Comparison of ENCODE assay signal across 9 cellular contexts in genomic region chr7:87878208-87878735, GRCh38. TPM values are rescaled to one million over a fixed set of nuclear protein-coding genes. Genes with fewer than 3 reads are reported as not detected.
DNase-seq lines count a peak whose midpoint lies in the region; TF ChIP-seq lines count a peak whose summit lies in the region.
"Had no signal": no experiment of that assay in that cellular context is flagged by ENCODE, and none has a peak within 500 bp of the region (broad histone marks: within the 10 kb centered on the region; RNA-seq: fewer than 3 reads in every experiment).

No MANE protein-coding gene starts in this region.

- TF ChIP-seq CTCF in NB4 (IDR thresholded peaks at IDR 0.05; ENCODE audit: low read depth, low read length): no peak
- no peak for TF ChIP-seq CTCF in brain microvascular endothelial cell (IDR thresholded peaks at IDR 0.05; ENCODE audit: low read depth, low read length, missing control alignments)
- no peak for TF ChIP-seq CTCF in neural progenitor cell (IDR thresholded peaks at IDR 0.05)

- TF ChIP-seq POLR2A in NB4 (IDR thresholded peaks at IDR 0.05; ENCODE audit: extremely low read depth, insufficient read length): no peak

- H3K4me3 ChIP-seq in NB4 (ENCODE audit: low read depth, low read length) (peak overlapping the region; percentile 93), brain microvascular endothelial cell (ENCODE audit: low read depth, low read length) (peak overlapping the region; percentile 85), neural progenitor cell (peak overlapping the region; percentile 90)

- peaks cover 41% of the 10 kb centered on the region for H3K4me1 Mint-ChIP-seq in T-helper 1 cell treated with Interleukin-12 subunit alpha and Interleukin-12 subunit beta and Interleukin-4 antibody, amounts not matched to agents 30 μg/mL and 1 μg/mL, for 36 hours (ENCODE audit: low read depth)
- H3K4me1 Mint-ChIP-seq in neural progenitor cell: peaks cover 19% of the 10 kb centered on the region

- H2AFZ ChIP-seq in neural progenitor cell (replicated peaks): no peak overlapping the region

- H3K9ac ChIP-seq in neural progenitor cell: peak overlapping the region; percentile 66

- no peaks in the 10 kb centered on the region for H3K27me3 Mint-ChIP-seq in T-helper 1 cell treated with Interleukin-12 subunit alpha and Interleukin-12 subunit beta and Interleukin-4 antibody, amounts not matched to agents 30 μg/mL and 1 μg/mL, for 36 hours (ENCODE audit: low read depth)
- no peaks in the 10 kb centered on the region for H3K27me3 Mint-ChIP-seq in neural progenitor cell (ENCODE audit: insufficient read depth, low read depth)

- H3K27me3 ChIP-seq in brain microvascular endothelial cell (replicated peaks) (no peaks in the 10 kb centered on the region), neural progenitor cell (no peaks in the 10 kb centered on the region)
- H3K27me3 ChIP-seq: tibial nerve had no signal

- peaks cover 25% of the 10 kb centered on the region for H3K36me3 Mint-ChIP-seq in T-helper 1 cell treated with Interleukin-12 subunit alpha and Interleukin-12 subunit beta and Interleukin-4 antibody, amounts not matched to agents 30 μg/mL and 1 μg/mL, for 36 hours (ENCODE audit: low read depth)
- peaks cover 26% of the 10 kb centered on the region for H3K36me3 Mint-ChIP-seq in neural progenitor cell

- H3K9me3 ChIP-seq in neural progenitor cell (ENCODE audit: low read depth): no peaks in the 10 kb centered on the region
- H3K9me3 ChIP-seq: tibial nerve had no signal

- in situ Hi-C loops in brain microvascular endothelial cell (cut with HindIII; ENCODE audit: low pct_ligation_motif_present, low sequenced_read_pairs): no loop called here

- H3K79me2 ChIP-seq in neural progenitor cell (ENCODE audit: low read depth): peaks cover 90% of the 10 kb centered on the region

- peaks cover 40% of the 10 kb centered on the region for H4K20me1 ChIP-seq in neural progenitor cell (ENCODE audit: low read depth)

- DNase-seq in T-helper 1 cell: no peak
- DNase-seq in NB4 (ENCODE audit: low read depth): no peak
- no peak for DNase-seq in brain microvascular endothelial cell
- DNase-seq in neural progenitor cell (ENCODE audit: low spot score): no peak
- DNase-seq in NCI-H2107 treated with DMSO at 0.1 percent for 48 hours (lab: John Stamatoyannopoulos, UW; ENCODE audit: unreplicated experiment): no peak
- no peak for DNase-seq in NCI-H1105 (lab: John Stamatoyannopoulos, UW)
- no peak for DNase-seq in MV-4-11 (lab: John Stamatoyannopoulos, UW)

- no peaks in the 10 kb centered on the region for H3K9me3 Mint-ChIP-seq in T-helper 1 cell treated with Interleukin-12 subunit alpha and Interleukin-12 subunit beta and Interleukin-4 antibody, amounts not matched to agents 30 μg/mL and 1 μg/mL, for 36 hours
- no peaks in the 10 kb centered on the region for H3K9me3 Mint-ChIP-seq in neural progenitor cell

- peaks cover 22% of the 10 kb centered on the region for H3K4me1 ChIP-seq in neural progenitor cell

- H3K27ac ChIP-seq in brain microvascular endothelial cell (peak overlapping the region; percentile 18), neural progenitor cell (no peak overlapping the region)

- H3K4me2 ChIP-seq in neural progenitor cell: peak overlapping the region; percentile 94

- H3K36me3 ChIP-seq in brain microvascular endothelial cell (replicated peaks) (no peaks in the 10 kb centered on the region), neural progenitor cell (peaks cover 10% of the 10 kb centered on the region)
- H3K36me3 ChIP-seq: tibial nerve had no signal

- peak overlapping the region; percentile 67 for H3K4me3 Mint-ChIP-seq in T-helper 1 cell treated with Interleukin-12 subunit alpha and Interleukin-12 subunit beta and Interleukin-4 antibody, amounts not matched to agents 30 μg/mL and 1 μg/mL, for 36 hours
- H3K4me3 Mint-ChIP-seq in neural progenitor cell: peak overlapping the region; percentile 96

- peaks cover 23% of the 10 kb centered on the region for H3F3A ChIP-seq in neural progenitor cell (ENCODE audit: low read depth)

- H3K27ac Mint-ChIP-seq in T-helper 1 cell treated with Interleukin-12 subunit alpha and Interleukin-12 subunit beta and Interleukin-4 antibody, amounts not matched to agents 30 μg/mL and 1 μg/mL, for 36 hours: peak overlapping the region; percentile 35
- H3K27ac Mint-ChIP-seq in neural progenitor cell: no peak overlapping the region

RNA-seq across cellular contexts. Expression of gene DBF4, which starts 2.0 kb away (rescaled TPM):
- total RNA-seq in neural progenitor cell (ENCODE audit: low replicate concordance): 87.6 and 148 TPM in 2 replicates

RNA-seq across cellular contexts. Expression of gene SLC25A40, which starts 2.1 kb away (rescaled TPM):
- 21.9 and 57.3 TPM in 2 replicates for total RNA-seq in neural progenitor cell (ENCODE audit: low replicate concordance)

RNA-seq across cellular contexts. Expression of gene ADAM22, which starts 55.8 kb away (rescaled TPM):
- total RNA-seq in neural progenitor cell (ENCODE audit: low replicate concordance): 10.7 and 13.7 TPM in 2 replicates
